In the genomic region with DNA sequence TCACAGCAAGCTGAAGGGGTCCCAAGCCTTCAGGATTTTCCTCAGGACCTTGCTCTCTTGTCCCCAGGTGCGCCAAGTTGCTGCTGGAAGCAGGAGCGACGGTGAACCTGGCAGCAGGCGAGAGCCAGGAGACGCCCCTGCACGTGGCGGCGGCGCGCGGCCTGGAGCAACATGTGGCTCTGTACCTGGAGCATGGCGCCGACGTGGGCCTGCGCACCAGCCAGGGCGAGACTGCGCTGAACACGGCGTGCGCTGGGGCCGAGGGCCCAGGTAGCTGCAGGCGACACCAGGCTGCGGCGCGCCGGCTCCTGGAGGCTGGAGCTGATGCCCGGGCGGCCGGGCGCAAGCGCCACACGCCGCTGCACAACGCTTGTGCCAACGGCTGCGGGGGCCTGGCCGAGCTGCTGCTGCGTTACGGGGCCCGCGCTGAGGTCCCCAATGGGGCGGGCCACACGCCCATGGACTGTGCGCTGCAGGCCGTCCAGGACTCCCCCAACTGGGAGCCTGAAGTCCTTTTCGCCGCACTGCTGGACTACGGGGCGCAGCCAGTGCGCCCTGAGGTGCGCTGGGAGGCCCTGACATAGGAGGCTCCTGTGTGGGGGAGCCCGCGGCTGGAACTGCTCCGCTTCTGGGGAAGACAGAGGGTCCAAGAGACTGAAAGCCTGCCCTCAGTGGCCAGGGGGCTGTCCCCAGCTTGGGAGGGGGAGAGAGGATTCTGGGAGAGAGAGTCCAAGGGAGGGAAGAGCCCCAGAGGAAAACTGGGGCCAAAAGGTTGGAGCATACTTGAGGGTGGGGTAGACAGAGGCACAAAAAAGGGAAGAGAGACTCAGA, we compare ENCODE assay signal across 25 cellular contexts. TPM values are rescaled to one million over a fixed set of nuclear protein-coding genes. Genes with fewer than 3 reads are reported as not detected.
DNase-seq lines count a peak whose midpoint lies in the region; ATAC-seq and TF ChIP-seq lines count a peak whose summit lies in the region.
"Had no signal": no experiment of that assay in that cellular context is flagged by ENCODE, and none has a peak within 500 bp of the region (broad histone marks: within the 10 kb centered on the region; RNA-seq: fewer than 3 reads in every experiment).

No MANE protein-coding gene starts in this region.

- no peak overlapping the region for H3K4ac ChIP-seq in mesenchymal stem cell (ENCODE audit: low read depth in 1 of 2, low read length in 2 of 2)

- peaks cover 4% of the 10 kb centered on the region for H3K4me1 Mint-ChIP-seq in glutamatergic neuron (ENCODE audit: low read depth, unreplicated experiment)

- H3K9me3 ChIP-seq in mesenchymal stem cell (ENCODE audit: control insufficient read depth, low read length), result no peaks in the 10 kb centered on the region
- H3K9me3 ChIP-seq: esophagus muscularis mucosa, gastrocnemius medialis, pancreas, sigmoid colon, thoracic aorta had no signal

- no peak overlapping the region for H4K8ac ChIP-seq in mesenchymal stem cell (ENCODE audit: low read length)

- peaks cover 9% of the 10 kb centered on the region for H3K36me3 Mint-ChIP-seq in glutamatergic neuron (ENCODE audit: unreplicated experiment)

- no peak overlapping the region for H3K27ac Mint-ChIP-seq in glutamatergic neuron (ENCODE audit: unreplicated experiment)
- H3K27ac Mint-ChIP-seq: activated B cell treated with CpG ODN at 0.5 μM for 24 hours; activated CD4-positive, alpha-beta memory T cell treated with anti-CD3 and anti-CD28 coated beads, Interleukin-2, amount 10 ng/mL, durations not matched to agents 7 days and 5 days had no signal

- H2BK12ac ChIP-seq in mesenchymal stem cell (ENCODE audit: low read length in 2 of 2), result no peak overlapping the region

- no peak overlapping the region for H2BK120ac ChIP-seq in mesenchymal stem cell (ENCODE audit: low read depth, low read length)

- no peak overlapping the region for H3K4me3 ChIP-seq in mesenchymal stem cell (ENCODE audit: insufficient read depth in 1 of 2, low read depth in 1 of 2, low read length in 2 of 2)
- H3K4me3 ChIP-seq: esophagus muscularis mucosa, gastrocnemius medialis, pancreas, sigmoid colon, thoracic aorta had no signal

- no peak overlapping the region for H3K9ac ChIP-seq in mesenchymal stem cell (ENCODE audit: low read length)

- H3K79me1 ChIP-seq in mesenchymal stem cell (replicated peaks; ENCODE audit: low read length, poor library complexity, severe bottlenecking), result peaks cover 18% of the 10 kb centered on the region

- no peak overlapping the region for H3K27ac ChIP-seq in mesenchymal stem cell (ENCODE audit: low read length, poor library complexity, severe bottlenecking)
- H3K27ac ChIP-seq: C4-2B, esophagus muscularis mucosa, pancreas, sigmoid colon, thoracic aorta had no signal

- H3K23ac ChIP-seq in mesenchymal stem cell (ENCODE audit: low read length in 2 of 2), result no peak overlapping the region

- no peak overlapping the region for H2BK15ac ChIP-seq in mesenchymal stem cell (ENCODE audit: low read depth, poor library complexity, severe bottlenecking)

- no peak overlapping the region for H3K4me2 ChIP-seq in mesenchymal stem cell (ENCODE audit: low read length, poor library complexity, severe bottlenecking)

- WGBS in mesenchymal stem cell, result 98% methylated on average over 54 of the region's 54 CpGs

- no peak for TF ChIP-seq CTCF in glutamatergic neuron (IDR thresholded peaks at IDR 0.05; ENCODE audit: partially characterized antibody, unreplicated experiment)

- H3K18ac ChIP-seq in mesenchymal stem cell (ENCODE audit: low read depth in 1 of 2, low read length in 2 of 2), result no peak overlapping the region

- no peak overlapping the region for H3K14ac ChIP-seq in mesenchymal stem cell (ENCODE audit: low read length in 2 of 2)

- H2AFZ ChIP-seq in mesenchymal stem cell (ENCODE audit: low read depth, low read length), result no peak overlapping the region

- no peaks in the 10 kb centered on the region for H3K27me3 Mint-ChIP-seq in glutamatergic neuron (ENCODE audit: unreplicated experiment)
- H3K27me3 Mint-ChIP-seq: activated B cell treated with CpG ODN at 0.5 μM for 24 hours; activated CD4-positive, alpha-beta memory T cell treated with anti-CD3 and anti-CD28 coated beads, Interleukin-2, amount 10 ng/mL, durations not matched to agents 7 days and 5 days had no signal

- ATAC-seq in left ventricle myocardium superior, result peak; percentile 10
- ATAC-seq: gastrocnemius medialis had no signal

- H3K36me3 ChIP-seq in mesenchymal stem cell (ENCODE audit: control insufficient read depth in 1 of 2, insufficient read depth in 2 of 2, low read depth in 1 of 2, low read length in 2 of 2), result peaks cover 34 to 35% of the 10 kb centered on the region in 2 experiments

- intact Hi-C loops in left ventricle myocardium superior (cut with micrococcal nuclease), result no loop called here
- intact Hi-C loops in cardiac septum (cut with DNase I), result no loop called here

- peak overlapping the region; percentile 56 for H4K91ac ChIP-seq in mesenchymal stem cell (ENCODE audit: low read length)

- no peak for DNase-seq in left ventricle myocardium superior
- DNase-seq in cardiac septum (ENCODE audit: low spot score), result no peak
- DNase-seq in mesenchymal stem cell, result no peak
- no peak for DNase-seq in amniotic stem cell (lab: John Stamatoyannopoulos, UW)
- DNase-seq in glutamatergic neuron, result no peak
- DNase-seq in GDM1 (lab: John Stamatoyannopoulos, UW), result no peak
- DNase-seq: activated B cell treated with CpG ODN at 0.5 μM for 24 hours; activated CD4-positive, alpha-beta memory T cell treated with anti-CD3 and anti-CD28 coated beads, Interleukin-2, amount 10 ng/mL, durations not matched to agents 7 days and 5 days; activated naive CD4-positive, alpha-beta T cell treated with anti-CD3 and anti-CD28 coated beads, Interleukin-2, amount 50 U/mL, for 16 hours; activated T-cell treated with anti-CD3 and anti-CD28 coated beads, Interleukin-2, amount 50 U/mL, for 4 hours; DMS153; effector CD8-positive, alpha-beta T cell; gastrocnemius medialis; kidney; NCI-H1436; NCI-H2171; NCI-H524 treated with DMSO at 0.1 percent for 48 hours; pancreas; RPMI8226; sigmoid colon; T-helper 9 cell had no signal

- H3K27me3 ChIP-seq in mesenchymal stem cell (ENCODE audit: control insufficient read depth in 1 of 2, insufficient read depth in 1 of 2, low read length in 2 of 2), result no peaks in the 10 kb centered on the region
- H3K27me3 ChIP-seq: esophagus muscularis mucosa, gastrocnemius medialis, pancreas, sigmoid colon had no signal

- peaks cover 5% of the 10 kb centered on the region for H3K4me1 ChIP-seq in mesenchymal stem cell (ENCODE audit: control insufficient read depth, insufficient read depth, low read depth, low read length)
- H3K4me1 ChIP-seq: pancreas had no signal

- no peak overlapping the region for H3K4me3 Mint-ChIP-seq in glutamatergic neuron (ENCODE audit: unreplicated experiment)
- H3K4me3 Mint-ChIP-seq: activated B cell treated with CpG ODN at 0.5 μM for 24 hours; activated CD4-positive, alpha-beta memory T cell treated with anti-CD3 and anti-CD28 coated beads, Interleukin-2, amount 10 ng/mL, durations not matched to agents 7 days and 5 days; activated T-cell treated with anti-CD3 and anti-CD28 coated beads, Interleukin-2, amount 50 U/mL, for 4 hours had no signal

- H3K9me3 Mint-ChIP-seq in glutamatergic neuron (ENCODE audit: unreplicated experiment), result peaks cover 3% of the 10 kb centered on the region
- H3K9me3 Mint-ChIP-seq: activated B cell treated with CpG ODN at 0.5 μM for 24 hours; activated CD4-positive, alpha-beta memory T cell treated with anti-CD3 and anti-CD28 coated beads, Interleukin-2, amount 10 ng/mL, durations not matched to agents 7 days and 5 days; activated T-cell treated with anti-CD3 and anti-CD28 coated beads, Interleukin-2, amount 50 U/mL, for 4 hours had no signal

- no peak overlapping the region for H2AK5ac ChIP-seq in mesenchymal stem cell (ENCODE audit: low read length, severe bottlenecking)

- H2BK5ac ChIP-seq in mesenchymal stem cell (ENCODE audit: low read depth, low read length, poor library complexity, severe bottlenecking), result no peak overlapping the region

RNA-seq across cellular contexts. Expression of gene ASB16, which starts 6.4 kb away (rescaled TPM):
- total RNA-seq in left ventricle myocardium superior, result 17.0 TPM
- total RNA-seq in cardiac septum, result 8.9 TPM
- 0.07 TPM for polyA plus RNA-seq in mesenchymal stem cell (2013, experiment 1 of 2)
- polyA plus RNA-seq in mesenchymal stem cell (2013, experiment 2 of 2), result 0.05 TPM
- not detected for total RNA-seq in glutamatergic neuron (ENCODE audit: unreplicated experiment)
- total RNA-seq: activated B cell treated with CpG ODN at 0.5 μM for 24 hours, chondrocyte had no signal

RNA-seq across cellular contexts. Expression of gene TMUB2, which starts 9.9 kb away (rescaled TPM):
- total RNA-seq in left ventricle myocardium superior (23.6 TPM), cardiac septum (20.5 TPM), glutamatergic neuron (ENCODE audit: unreplicated experiment) (52.1 TPM)
- polyA plus RNA-seq in mesenchymal stem cell (2013, experiment 1 of 2), result 26.9 TPM
- polyA plus RNA-seq in mesenchymal stem cell (2013, experiment 2 of 2), result 27.2 TPM

RNA-seq across cellular contexts. Expression of gene ATXN7L3, which starts 22.8 kb away (rescaled TPM):
- total RNA-seq in left ventricle myocardium superior (36.0 TPM), cardiac septum (37.8 TPM), glutamatergic neuron (ENCODE audit: unreplicated experiment) (146 TPM)
- 44.2 TPM for polyA plus RNA-seq in mesenchymal stem cell (2013, experiment 1 of 2)
- 42.8 TPM for polyA plus RNA-seq in mesenchymal stem cell (2013, experiment 2 of 2)

RNA-seq across cellular contexts. Expression of gene HROB, which starts 35.2 kb away (rescaled TPM):
- 1.5 TPM for total RNA-seq in left ventricle myocardium superior
- total RNA-seq in cardiac septum, result 0.65 TPM
- polyA plus RNA-seq in mesenchymal stem cell (2013, experiment 1 of 2), result 1.6 TPM
- 1.6 TPM for polyA plus RNA-seq in mesenchymal stem cell (2013, experiment 2 of 2)
- total RNA-seq in glutamatergic neuron (ENCODE audit: unreplicated experiment), result 3.2 TPM

RNA-seq across cellular contexts. Expression of gene UBTF, which starts 42.6 kb away (rescaled TPM):
- 65.2 TPM for total RNA-seq in left ventricle myocardium superior
- total RNA-seq in cardiac septum, result 53.1 TPM
- polyA plus RNA-seq in mesenchymal stem cell (2013, experiment 1 of 2), result 47.3 TPM
- polyA plus RNA-seq in mesenchymal stem cell (2013, experiment 2 of 2), result 45.8 TPM
- total RNA-seq in glutamatergic neuron (ENCODE audit: unreplicated experiment), result 97.6 TPM
